In genomic region chr9:93587651-93588347, GRCh38 we compare ENCODE assay signal across 1 cellular context.
TF ChIP-seq lines count a peak whose summit lies in the region.

No MANE protein-coding gene starts in this region.

TF ChIP-seq in WTC11, 78 proteins besides CTCF, POLR2A, EP300 and RAD21 (continued from another document):
- TF ChIP-seq AR (CRISPR knock-in tag; IDR thresholded peaks at IDR 0.05): no peak
- TF ChIP-seq NR2C2 (CRISPR knock-in tag; IDR thresholded peaks at IDR 0.05): no peak
- TF ChIP-seq ETV6 (CRISPR knock-in tag; IDR thresholded peaks at IDR 0.05): no peak
- no peak for TF ChIP-seq TEAD1 (CRISPR knock-in tag; IDR thresholded peaks at IDR 0.05)
